18 cellular contexts compared by ENCODE assay signal in the genomic region with DNA sequence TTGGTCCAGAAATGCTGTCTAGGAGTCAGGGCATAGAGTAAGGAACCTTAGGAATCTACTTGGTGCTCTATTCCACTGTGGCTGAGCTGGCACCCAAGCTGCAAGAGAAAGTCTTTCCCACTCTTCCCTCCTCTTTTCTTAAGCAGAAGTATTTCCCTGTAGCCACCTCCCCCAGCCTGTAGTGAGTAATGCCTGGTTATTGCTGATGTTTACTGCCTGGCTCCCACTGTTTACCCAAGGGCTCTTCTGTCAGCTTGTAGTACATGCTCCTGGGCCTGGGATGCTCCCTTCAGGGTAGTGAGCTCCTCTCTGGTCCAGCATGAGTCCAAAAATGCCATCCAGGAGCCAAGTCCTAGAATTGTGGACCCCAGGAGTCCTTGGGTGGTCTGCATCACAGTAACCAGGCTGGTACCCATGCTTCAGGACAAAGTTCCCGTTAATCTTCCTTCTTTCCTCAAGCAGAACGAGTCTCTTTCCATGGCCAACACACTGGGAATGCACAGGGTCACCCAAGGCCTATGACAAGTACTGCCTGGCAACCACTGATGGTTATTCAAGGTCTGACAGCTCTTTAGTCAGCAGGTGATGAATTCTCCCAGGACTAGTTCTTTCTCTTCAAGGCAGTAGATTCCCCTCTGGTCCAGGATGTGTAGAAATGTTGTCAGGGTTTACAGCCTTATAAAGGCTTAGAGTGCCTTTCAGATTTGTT. TPM values are rescaled to one million over a fixed set of nuclear protein-coding genes. Genes with fewer than 3 reads are reported as not detected.
DNase-seq lines count a peak whose midpoint lies in the region; ATAC-seq and TF ChIP-seq lines count a peak whose summit lies in the region.
"Had no signal": no experiment of that assay in that cellular context is flagged by ENCODE, and none has a peak within 500 bp of the region (broad histone marks: within the 10 kb centered on the region; RNA-seq: fewer than 3 reads in every experiment).

No MANE protein-coding gene starts in this region.

- no peak overlapping the region for H3K4me3 Mint-ChIP-seq in activated CD4-positive, alpha-beta T cell treated with anti-CD3 and anti-CD28 coated beads for 36 hours
- no peak overlapping the region for H3K4me3 Mint-ChIP-seq in naive thymus-derived CD8-positive, alpha-beta T cell
- H3K4me3 Mint-ChIP-seq: neural crest cell had no signal

- H3K27ac Mint-ChIP-seq in activated CD4-positive, alpha-beta T cell treated with anti-CD3 and anti-CD28 coated beads for 36 hours: no peak overlapping the region
- H3K27ac Mint-ChIP-seq in naive thymus-derived CD8-positive, alpha-beta T cell: no peak overlapping the region
- H3K27ac Mint-ChIP-seq: activated T-helper 2 cell treated with anti-CD3 and anti-CD28 coated beads, Interferon-gamma antibody, Interleukin-2, Interleukin-4, amounts not matched to agents 10 μg/mL and 5 μg/mL and 100 μg/mL, durations not matched to agents 14 hours and 24 hours and 36 hours had no signal

- POLR2A ChIA-PET in activated CD4-positive, alpha-beta T cell treated with anti-CD3 and anti-CD28 coated beads for 36 hours (lab: Charles Lee): no interaction called here
- POLR2A ChIA-PET in naive thymus-derived CD8-positive, alpha-beta T cell (lab: Charles Lee): no interaction called here

- no peak overlapping the region for H3K23ac ChIP-seq in mesenchymal stem cell (ENCODE audit: low read length in 2 of 2)

- H2BK120ac ChIP-seq in mesenchymal stem cell (ENCODE audit: low read depth, low read length): no peak overlapping the region

- intact Hi-C loops in activated CD4-positive, alpha-beta T cell treated with anti-CD3 and anti-CD28 coated beads for 36 hours (cut with DNase I, micrococcal nuclease): no loop called here

- peaks cover 27% of the 10 kb centered on the region for H3K4me1 Mint-ChIP-seq in activated CD4-positive, alpha-beta T cell treated with anti-CD3 and anti-CD28 coated beads for 36 hours
- peaks cover 17 to 53% (median 36%) of the 10 kb centered on the region in 4 donors for H3K4me1 Mint-ChIP-seq in naive thymus-derived CD8-positive, alpha-beta T cell

- no peak overlapping the region for H3K4me2 ChIP-seq in mesenchymal stem cell (ENCODE audit: low read length, poor library complexity, severe bottlenecking)
- H3K4me2 ChIP-seq: KMS-11 had no signal

- no peaks in the 10 kb centered on the region for H3K27me3 Mint-ChIP-seq in activated CD4-positive, alpha-beta T cell treated with anti-CD3 and anti-CD28 coated beads for 36 hours
- no peaks in the 10 kb centered on the region for H3K27me3 Mint-ChIP-seq in naive thymus-derived CD8-positive, alpha-beta T cell

- H4K8ac ChIP-seq in mesenchymal stem cell (ENCODE audit: low read length): peak overlapping the region; percentile 42

- H2AFZ ChIP-seq in mesenchymal stem cell (ENCODE audit: low read depth, low read length): no peak overlapping the region

- no peak overlapping the region for H3K27ac ChIP-seq in mesenchymal stem cell (ENCODE audit: low read length, poor library complexity, severe bottlenecking)
- H3K27ac ChIP-seq: KMS-11, left ventricle myocardium inferior had no signal

- no peak overlapping the region for H3K14ac ChIP-seq in mesenchymal stem cell (ENCODE audit: low read length in 2 of 2)

- H3K9me3 Mint-ChIP-seq in activated CD4-positive, alpha-beta T cell treated with anti-CD3 and anti-CD28 coated beads for 36 hours (ENCODE audit: low read depth): no peaks in the 10 kb centered on the region
- peaks cover 0 to 10% (median 4%) of the 10 kb centered on the region in 9 donors for H3K9me3 Mint-ChIP-seq in naive thymus-derived CD8-positive, alpha-beta T cell

- H3K27me3 ChIP-seq in mesenchymal stem cell (ENCODE audit: control insufficient read depth in 1 of 2, insufficient read depth in 1 of 2, low read length in 2 of 2): no peaks in the 10 kb centered on the region

- no peak overlapping the region for H2BK12ac ChIP-seq in mesenchymal stem cell (ENCODE audit: low read length in 2 of 2)

- peaks cover 3% of the 10 kb centered on the region in 2 experiments for H3K36me3 ChIP-seq in mesenchymal stem cell (ENCODE audit: control insufficient read depth in 1 of 2, insufficient read depth in 2 of 2, low read depth in 1 of 2, low read length in 2 of 2)
- H3K36me3 ChIP-seq: left ventricle myocardium inferior had no signal

- no peak overlapping the region for H2BK5ac ChIP-seq in mesenchymal stem cell (ENCODE audit: low read depth, low read length, poor library complexity, severe bottlenecking)

- no peaks in the 10 kb centered on the region for H3K4me1 ChIP-seq in mesenchymal stem cell (ENCODE audit: control insufficient read depth, insufficient read depth, low read depth, low read length)

- H3K9me3 ChIP-seq in mesenchymal stem cell (ENCODE audit: control insufficient read depth, low read length): no peaks in the 10 kb centered on the region
- H3K9me3 ChIP-seq: left ventricle myocardium inferior had no signal

- H2AK5ac ChIP-seq in mesenchymal stem cell (ENCODE audit: low read length, severe bottlenecking): no peak overlapping the region

- TF ChIP-seq CTCF in epithelial cell of esophagus (IDR thresholded peaks at IDR 0.05; ENCODE audit: insufficient read depth, low read depth, low read length, missing control alignments): no peak

- no peak overlapping the region for H2BK15ac ChIP-seq in mesenchymal stem cell (ENCODE audit: low read depth, poor library complexity, severe bottlenecking)

- peak overlapping the region in 1 of 2 experiments; percentile 29 for H3K18ac ChIP-seq in mesenchymal stem cell (ENCODE audit: low read depth in 1 of 2, low read length in 2 of 2)

- peaks cover 14% of the 10 kb centered on the region for H3K79me1 ChIP-seq in mesenchymal stem cell (replicated peaks; ENCODE audit: low read length, poor library complexity, severe bottlenecking)

- peaks cover 23% of the 10 kb centered on the region for H3K36me3 Mint-ChIP-seq in activated CD4-positive, alpha-beta T cell treated with anti-CD3 and anti-CD28 coated beads for 36 hours (ENCODE audit: low read depth)
- peaks cover 23% of the 10 kb centered on the region in 3 donors for H3K36me3 Mint-ChIP-seq in naive thymus-derived CD8-positive, alpha-beta T cell

- peak overlapping the region; percentile 41 for H3K9ac ChIP-seq in mesenchymal stem cell (ENCODE audit: low read length)
- H3K9ac ChIP-seq: KMS-11 had no signal

- H3K4ac ChIP-seq in mesenchymal stem cell (ENCODE audit: low read depth in 1 of 2, low read length in 2 of 2): peak overlapping the region in 1 of 2 experiments; percentile 60

- DNase-seq in AG20443 (ENCODE audit: low spot score) (peak; percentile 24), RKO (ENCODE audit: low spot score) (peak; percentile 55), epithelial cell of esophagus (ENCODE audit: low read depth) (peak; percentile 33), mesenchymal stem cell (peak; percentile 86), occipital lobe (lab: John Stamatoyannopoulos, UW) (no peak)
- no peak for DNase-seq in activated CD4-positive, alpha-beta T cell treated with anti-CD3 and anti-CD28 coated beads for 36 hours
- no peak for DNase-seq in naive thymus-derived CD8-positive, alpha-beta T cell
- DNase-seq: activated CD4-positive, alpha-beta T cell treated with anti-CD3 and anti-CD28 coated beads for 48 hours; left ventricle myocardium inferior; NCI-H1092; NCI-H2029 treated with DMSO at 0.1 percent for 48 hours; NCI-H510A treated with DMSO at 0.1 percent for 48 hours; Right ventricle myocardium superior; stimulated activated CD4-positive, alpha-beta T cell treated with anti-CD3 and anti-CD28 coated beads, Interleukin-12 subunit alpha, Interleukin-12 subunit beta, amount 100 ng/mL, for 4 hours had no signal

- WGBS in mesenchymal stem cell: 96% methylated on average over 2 of the region's 2 CpGs

- ATAC-seq in GM19397 (IDR thresholded peaks at IDR 0.05; ENCODE audit: unreplicated experiment): no peak
- no peak for ATAC-seq in activated CD4-positive, alpha-beta T cell treated with anti-CD3 and anti-CD28 coated beads for 36 hours
- no peak for ATAC-seq in naive thymus-derived CD8-positive, alpha-beta T cell

- H3K4me3 ChIP-seq in epithelial cell of esophagus (ENCODE audit: low read length): no peak overlapping the region
- no peak overlapping the region for H3K4me3 ChIP-seq in mesenchymal stem cell (ENCODE audit: insufficient read depth in 1 of 2, low read depth in 1 of 2, low read length in 2 of 2)
- H3K4me3 ChIP-seq: left ventricle myocardium inferior had no signal

- H4K91ac ChIP-seq in mesenchymal stem cell (ENCODE audit: low read length): no peak overlapping the region

- CTCF ChIA-PET in activated CD4-positive, alpha-beta T cell treated with anti-CD3 and anti-CD28 coated beads for 36 hours (lab: Charles Lee): interaction anchor here (0.8 to 1.0 kb wide), 2 partner anchors 48 to 82 kb away, joined by 4 to 6 read pairs; no protein-coding TSS in a partner anchor

RNA-seq across cellular contexts. Expression of a gene that starts 17.6 kb away (rescaled TPM):
- 20.0 TPM for polyA plus RNA-seq in mesenchymal stem cell (2013, experiment 1 of 2)
- polyA plus RNA-seq in mesenchymal stem cell (2013, experiment 2 of 2): 19.0 TPM
- total RNA-seq in activated CD4-positive, alpha-beta T cell treated with anti-CD3 and anti-CD28 coated beads for 36 hours: 10 to 100 TPM; 19.9 to 27.1 TPM
- total RNA-seq in naive thymus-derived CD8-positive, alpha-beta T cell: 10 to 100 TPM; 26.3 to 27.9 TPM
- 10 to 100 TPM; 18.8 to 21.5 (median 19.3) TPM for polyA plus RNA-seq in naive thymus-derived CD8-positive, alpha-beta T cell
- total RNA-seq in occipital lobe: 63.3 TPM

RNA-seq across cellular contexts. Expression of a gene that starts 32.3 kb away (rescaled TPM):
- polyA plus RNA-seq in mesenchymal stem cell (2013, experiment 1 of 2): 80.4 TPM
- 80.9 TPM for polyA plus RNA-seq in mesenchymal stem cell (2013, experiment 2 of 2)
- total RNA-seq in activated CD4-positive, alpha-beta T cell treated with anti-CD3 and anti-CD28 coated beads for 36 hours: 10 to 100 TPM; 82.6 to 95.9 TPM
- total RNA-seq in naive thymus-derived CD8-positive, alpha-beta T cell: 10 to 100 TPM; 57.0 to 60.2 TPM
- polyA plus RNA-seq in naive thymus-derived CD8-positive, alpha-beta T cell: 10 to 100 TPM; 26.2 to 32.4 (median 28.1) TPM
- 97.8 TPM for total RNA-seq in occipital lobe

Comparison
In these comparisons a context has a peak if more than half of its experiments do, and no peak if none do; other contexts are left out.
1. DNase-seq: peak in AG20443 (single experiment), RKO (single experiment), epithelial cell of esophagus (single experiment) and mesenchymal stem cell (single experiment); none in activated CD4-positive, alpha-beta T cell treated with anti-CD3 and anti-CD28 coated beads for 36 hours (single experiment), naive thymus-derived CD8-positive, alpha-beta T cell (0 of 10) and occipital lobe (single experiment).